ENCODE assay signal across 8 cellular contexts in genomic region chr19:11242864-11243797, GRCh38.
DNase-seq lines count a peak whose midpoint lies in the region; ATAC-seq lines count a peak whose summit lies in the region.

No MANE protein-coding gene starts in this region.

- DNase-seq in AG08396 (ENCODE audit: low spot score): peak; percentile 99
- peak; percentile 12 for DNase-seq in NCI-H1417 treated with DMSO at 0.1 percent for 48 hours (lab: John Stamatoyannopoulos, UW)
- DNase-seq in activated CD4-positive, alpha-beta T cell treated with anti-CD3 and anti-CD28 coated beads for 1 hour: peak; percentile 68
- peak; percentile 65 for DNase-seq in central memory CD4-positive, alpha-beta T cell
- DNase-seq in left kidney (ENCODE audit: low read depth, low spot score): peak; percentile 92
- peak; percentile 74 for DNase-seq in stimulated activated CD4-positive, alpha-beta T cell treated with anti-CD3 and anti-CD28 coated beads, Interleukin-2, amount 100 ng/mL, for 4 hours (ENCODE audit: low read depth)
- no peak for DNase-seq in DMS79 (lab: John Stamatoyannopoulos, UW)

- peak; percentile 67 for ATAC-seq in GM19023 (IDR thresholded peaks at IDR 0.05; ENCODE audit: unreplicated experiment)
